ENCODE assay signal across 1 cellular context in the genomic region with DNA sequence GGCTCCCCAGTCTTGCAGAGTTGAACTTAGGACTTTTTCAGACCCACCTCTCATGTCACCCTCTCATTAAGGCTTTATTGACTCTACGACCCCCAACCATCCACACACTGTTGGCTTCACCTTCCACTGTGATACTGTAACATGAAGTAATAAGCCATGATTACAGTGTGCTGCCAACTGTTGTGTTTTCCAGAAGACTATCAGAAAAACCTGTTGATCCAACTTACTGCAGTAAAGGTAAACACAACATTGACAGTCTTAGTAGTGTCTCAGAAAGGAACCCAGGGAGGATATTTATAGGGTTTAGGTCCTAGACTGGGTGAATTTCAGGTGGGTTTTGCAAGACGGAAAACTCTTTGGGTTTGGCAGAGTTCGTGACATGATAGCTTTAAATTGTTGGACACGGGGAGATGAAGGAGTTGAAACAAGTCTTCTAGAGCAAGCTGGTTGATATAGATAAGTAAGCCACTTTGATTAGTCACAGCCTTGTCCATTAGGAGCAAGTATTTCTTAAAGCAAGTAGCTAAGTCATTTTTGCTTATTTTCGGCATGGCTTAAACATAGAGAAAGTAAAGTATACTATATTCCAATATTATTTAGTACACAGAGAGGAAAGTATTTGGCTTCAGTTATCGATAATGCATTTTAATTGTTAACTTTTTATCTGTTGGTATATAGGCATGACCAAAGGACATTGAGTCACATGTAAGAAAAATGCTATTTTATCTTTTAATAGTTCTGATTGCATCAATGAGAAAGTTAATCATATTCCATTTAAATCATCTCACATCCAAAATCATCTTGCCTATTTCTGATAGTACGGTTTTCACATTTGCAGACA.
TF ChIP-seq lines count a peak whose summit lies in the region.

No MANE protein-coding gene starts in this region.

TF ChIP-seq in K562, 482 proteins besides CTCF, POLR2A, EP300 and RAD21 (continued from another document and continues in another):
- TF ChIP-seq ZNF121 (CRISPR knock-in tag; conservative IDR thresholded peaks at IDR 0.05) (no peak), GTF2A2 (tag; IDR thresholded peaks at IDR 0.05) (no peak), KHSRP (IDR thresholded peaks at IDR 0.05) (0 out of 2 replicates have a peak, but pooled peaks have one; percentile 15), FOXM1 (IDR thresholded peaks at IDR 0.05; ENCODE audit: low read depth) (peak; percentile 77), FOXM1 (CRISPR knock-in tag; IDR thresholded peaks at IDR 0.05; ENCODE audit: low read depth) (no peak), PPARD (CRISPR knock-in tag; IDR thresholded peaks at IDR 0.05) (no peak), MAFG (tag; conservative IDR thresholded peaks at IDR 0.05) (no peak), SAP30 (IDR thresholded peaks at IDR 0.05; ENCODE audit: borderline replicate concordance, insufficient read depth, low read depth, low read length, poor library complexity, severe bottlenecking) (no peak), POLR2AphosphoS5 (IDR thresholded peaks at IDR 0.05; ENCODE audit: control insufficient read depth, insufficient read depth, low read depth, low read length) (peak; percentile 58; the same call in 1 of the 2 replicates), MAFF (IDR thresholded peaks at IDR 0.05; ENCODE audit: low read length) (no peak; the same call in 1 of the 2 replicates), SMARCB1 (IDR thresholded peaks at IDR 0.05; ENCODE audit: insufficient read length, low read depth) (no peak), CEBPG (CRISPR knock-in tag; IDR thresholded peaks at IDR 0.05) (no peak), CEBPG (tag; conservative IDR thresholded peaks at IDR 0.05 in 1 of 2, IDR thresholded peaks at IDR 0.05 in 1 of 2) (no peak), ZNF586 (CRISPR knock-in tag; conservative IDR thresholded peaks at IDR 0.05) (no peak), ZFP30 (CRISPR knock-in tag; IDR thresholded peaks at IDR 0.05; ENCODE audit: borderline replicate concordance) (no peak), ZNF830 (CRISPR knock-in tag; IDR thresholded peaks at IDR 0.05) (no peak), SMARCE1 (IDR thresholded peaks at IDR 0.05) (peak; percentile 95), DPF2 (IDR thresholded peaks at IDR 0.05) (peak; percentile 96), TAF9B (IDR thresholded peaks at IDR 0.05; ENCODE audit: partially characterized antibody) (no peak), ZNF41 (CRISPR knock-in tag; conservative IDR thresholded peaks at IDR 0.05) (no peak), ZNF76 (CRISPR knock-in tag; IDR thresholded peaks at IDR 0.05; ENCODE audit: borderline replicate concordance) (no peak), ZFX (CRISPR knock-in tag; IDR thresholded peaks at IDR 0.05) (no peak), POLR2H (tag; IDR thresholded peaks at IDR 0.05; ENCODE audit: low read depth) (no peak), CBX8 (IDR thresholded peaks at IDR 0.05; ENCODE audit: borderline replicate concordance, extremely low read depth, low read depth, low read length, poor library complexity, severe bottlenecking) (no peak), DACH1 (IDR thresholded peaks at IDR 0.05; ENCODE audit: partially characterized antibody) (peak; percentile 34), ZNF133 (CRISPR knock-in tag; IDR thresholded peaks at IDR 0.05) (no peak), TCF7L2 (IDR thresholded peaks at IDR 0.05; ENCODE audit: low read depth, low read length) (no peak), ZNF3 (CRISPR knock-in tag; IDR thresholded peaks at IDR 0.05) (no peak), RB1 (IDR thresholded peaks at IDR 0.05; ENCODE audit: low read depth) (peak; percentile 26; the same call in 1 of the 2 replicates), TAF7 (tag; IDR thresholded peaks at IDR 0.05) (no peak), NR1H2 (CRISPR knock-in tag; IDR thresholded peaks at IDR 0.05) (no peak), JUN (IDR thresholded peaks at IDR 0.05; ENCODE audit: borderline replicate concordance, low read depth, low read length) (0 out of 2 replicates have a peak, but pooled peaks have one; percentile 36), JUN (CRISPR knock-in tag; IDR thresholded peaks at IDR 0.05; ENCODE audit: borderline replicate concordance) (no peak), KLF16 (IDR thresholded peaks at IDR 0.05) (peak; percentile 45; the same call in 1 of the 2 replicates), RNF2 (IDR thresholded peaks at IDR 0.05) (peak; percentile 58; the same call in 1 of the 2 replicates), ZNF12 (CRISPR knock-in tag; IDR thresholded peaks at IDR 0.05) (no peak), SMARCA4 (IDR thresholded peaks at IDR 0.05) (peak; percentile 96), HIVEP1 (CRISPR knock-in tag; IDR thresholded peaks at IDR 0.05) (no peak), MEF2A (IDR thresholded peaks at IDR 0.05; ENCODE audit: control insufficient read depth, low read depth, low read length) (peak; percentile 41; the same call in 1 of the 2 replicates), STAT5B (CRISPR knock-in tag; IDR thresholded peaks at IDR 0.05) (no peak)
- TF ChIP-seq, protein P1, sequence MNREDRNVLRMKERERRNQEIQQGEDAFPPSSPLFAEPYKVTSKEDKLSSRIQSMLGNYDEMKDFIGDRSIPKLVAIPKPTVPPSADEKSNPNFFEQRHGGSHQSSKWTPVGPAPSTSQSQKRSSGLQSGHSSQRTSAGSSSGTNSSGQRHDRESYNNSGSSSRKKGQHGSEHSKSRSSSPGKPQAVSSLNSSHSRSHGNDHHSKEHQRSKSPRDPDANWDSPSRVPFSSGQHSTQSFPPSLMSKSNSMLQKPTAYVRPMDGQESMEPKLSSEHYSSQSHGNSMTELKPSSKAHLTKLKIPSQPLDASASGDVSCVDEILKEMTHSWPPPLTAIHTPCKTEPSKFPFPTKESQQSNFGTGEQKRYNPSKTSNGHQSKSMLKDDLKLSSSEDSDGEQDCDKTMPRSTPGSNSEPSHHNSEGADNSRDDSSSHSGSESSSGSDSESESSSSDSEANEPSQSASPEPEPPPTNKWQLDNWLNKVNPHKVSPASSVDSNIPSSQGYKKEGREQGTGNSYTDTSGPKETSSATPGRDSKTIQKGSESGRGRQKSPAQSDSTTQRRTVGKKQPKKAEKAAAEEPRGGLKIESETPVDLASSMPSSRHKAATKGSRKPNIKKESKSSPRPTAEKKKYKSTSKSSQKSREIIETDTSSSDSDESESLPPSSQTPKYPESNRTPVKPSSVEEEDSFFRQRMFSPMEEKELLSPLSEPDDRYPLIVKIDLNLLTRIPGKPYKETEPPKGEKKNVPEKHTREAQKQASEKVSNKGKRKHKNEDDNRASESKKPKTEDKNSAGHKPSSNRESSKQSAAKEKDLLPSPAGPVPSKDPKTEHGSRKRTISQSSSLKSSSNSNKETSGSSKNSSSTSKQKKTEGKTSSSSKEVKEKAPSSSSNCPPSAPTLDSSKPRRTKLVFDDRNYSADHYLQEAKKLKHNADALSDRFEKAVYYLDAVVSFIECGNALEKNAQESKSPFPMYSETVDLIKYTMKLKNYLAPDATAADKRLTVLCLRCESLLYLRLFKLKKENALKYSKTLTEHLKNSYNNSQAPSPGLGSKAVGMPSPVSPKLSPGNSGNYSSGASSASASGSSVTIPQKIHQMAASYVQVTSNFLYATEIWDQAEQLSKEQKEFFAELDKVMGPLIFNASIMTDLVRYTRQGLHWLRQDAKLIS (CRISPR knock-in tag; IDR thresholded peaks at IDR 0.05), result no peak
- TF ChIP-seq, protein P2, sequence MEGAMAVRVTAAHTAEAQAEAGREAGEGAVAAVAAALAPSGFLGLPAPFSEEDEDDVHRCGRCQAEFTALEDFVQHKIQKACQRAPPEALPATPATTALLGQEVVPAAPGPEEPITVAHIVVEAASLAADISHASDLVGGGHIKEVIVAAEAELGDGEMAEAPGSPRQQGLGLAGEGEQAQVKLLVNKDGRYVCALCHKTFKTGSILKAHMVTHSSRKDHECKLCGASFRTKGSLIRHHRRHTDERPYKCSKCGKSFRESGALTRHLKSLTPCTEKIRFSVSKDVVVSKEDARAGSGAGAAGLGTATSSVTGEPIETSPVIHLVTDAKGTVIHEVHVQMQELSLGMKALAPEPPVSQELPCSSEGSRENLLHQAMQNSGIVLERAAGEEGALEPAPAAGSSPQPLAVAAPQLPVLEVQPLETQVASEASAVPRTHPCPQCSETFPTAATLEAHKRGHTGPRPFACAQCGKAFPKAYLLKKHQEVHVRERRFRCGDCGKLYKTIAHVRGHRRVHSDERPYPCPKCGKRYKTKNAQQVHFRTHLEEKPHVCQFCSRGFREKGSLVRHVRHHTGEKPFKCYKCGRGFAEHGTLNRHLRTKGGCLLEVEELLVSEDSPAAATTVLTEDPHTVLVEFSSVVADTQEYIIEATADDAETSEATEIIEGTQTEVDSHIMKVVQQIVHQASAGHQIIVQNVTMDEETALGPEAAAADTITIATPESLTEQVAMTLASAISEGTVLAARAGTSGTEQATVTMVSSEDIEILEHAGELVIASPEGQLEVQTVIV (CRISPR knock-in tag; IDR thresholded peaks at IDR 0.05; ENCODE audit: borderline replicate concordance), result no peak
- TF ChIP-seq, protein P3, sequence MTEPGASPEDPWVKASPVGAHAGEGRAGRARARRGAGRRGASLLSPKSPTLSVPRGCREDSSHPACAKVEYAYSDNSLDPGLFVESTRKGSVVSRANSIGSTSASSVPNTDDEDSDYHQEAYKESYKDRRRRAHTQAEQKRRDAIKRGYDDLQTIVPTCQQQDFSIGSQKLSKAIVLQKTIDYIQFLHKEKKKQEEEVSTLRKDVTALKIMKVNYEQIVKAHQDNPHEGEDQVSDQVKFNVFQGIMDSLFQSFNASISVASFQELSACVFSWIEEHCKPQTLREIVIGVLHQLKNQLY (CRISPR knock-in tag; conservative IDR thresholded peaks at IDR 0.05), result no peak
- TF ChIP-seq, protein P4, sequence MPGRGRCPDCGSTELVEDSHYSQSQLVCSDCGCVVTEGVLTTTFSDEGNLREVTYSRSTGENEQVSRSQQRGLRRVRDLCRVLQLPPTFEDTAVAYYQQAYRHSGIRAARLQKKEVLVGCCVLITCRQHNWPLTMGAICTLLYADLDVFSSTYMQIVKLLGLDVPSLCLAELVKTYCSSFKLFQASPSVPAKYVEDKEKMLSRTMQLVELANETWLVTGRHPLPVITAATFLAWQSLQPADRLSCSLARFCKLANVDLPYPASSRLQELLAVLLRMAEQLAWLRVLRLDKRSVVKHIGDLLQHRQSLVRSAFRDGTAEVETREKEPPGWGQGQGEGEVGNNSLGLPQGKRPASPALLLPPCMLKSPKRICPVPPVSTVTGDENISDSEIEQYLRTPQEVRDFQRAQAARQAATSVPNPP (IDR thresholded peaks at IDR 0.05; ENCODE audit: borderline replicate concordance, insufficient read depth, insufficient read length), result no peak
- TF ChIP-seq, protein P5, sequence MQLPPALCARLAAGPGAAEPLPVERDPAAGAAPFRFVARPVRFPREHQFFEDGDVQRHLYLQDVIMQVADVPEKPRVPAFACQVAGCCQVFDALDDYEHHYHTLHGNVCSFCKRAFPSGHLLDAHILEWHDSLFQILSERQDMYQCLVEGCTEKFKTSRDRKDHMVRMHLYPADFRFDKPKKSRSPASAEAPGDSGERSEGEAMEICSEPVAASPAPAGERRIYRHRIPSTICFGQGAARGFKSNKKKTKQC (CRISPR knock-in tag; IDR thresholded peaks at IDR 0.05), result no peak
- TF ChIP-seq, protein P6, sequence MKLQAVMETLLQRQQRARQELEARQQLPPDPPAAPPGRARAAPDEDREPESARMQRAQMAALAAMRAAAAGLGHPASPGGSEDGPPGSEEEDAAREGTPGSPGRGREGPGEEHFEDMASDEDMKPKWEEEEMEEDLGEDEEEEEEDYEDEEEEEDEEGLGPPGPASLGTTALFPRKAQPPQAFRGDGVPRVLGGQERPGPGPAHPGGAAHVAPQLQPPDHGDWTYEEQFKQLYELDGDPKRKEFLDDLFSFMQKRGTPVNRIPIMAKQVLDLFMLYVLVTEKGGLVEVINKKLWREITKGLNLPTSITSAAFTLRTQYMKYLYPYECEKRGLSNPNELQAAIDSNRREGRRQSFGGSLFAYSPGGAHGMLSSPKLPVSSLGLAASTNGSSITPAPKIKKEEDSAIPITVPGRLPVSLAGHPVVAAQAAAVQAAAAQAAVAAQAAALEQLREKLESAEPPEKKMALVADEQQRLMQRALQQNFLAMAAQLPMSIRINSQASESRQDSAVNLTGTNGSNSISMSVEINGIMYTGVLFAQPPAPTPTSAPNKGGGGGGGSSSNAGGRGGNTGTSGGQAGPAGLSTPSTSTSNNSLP (IDR thresholded peaks at IDR 0.05; ENCODE audit: borderline replicate concordance, low read depth, low read length), result no peak
- TF ChIP-seq, protein P7, sequence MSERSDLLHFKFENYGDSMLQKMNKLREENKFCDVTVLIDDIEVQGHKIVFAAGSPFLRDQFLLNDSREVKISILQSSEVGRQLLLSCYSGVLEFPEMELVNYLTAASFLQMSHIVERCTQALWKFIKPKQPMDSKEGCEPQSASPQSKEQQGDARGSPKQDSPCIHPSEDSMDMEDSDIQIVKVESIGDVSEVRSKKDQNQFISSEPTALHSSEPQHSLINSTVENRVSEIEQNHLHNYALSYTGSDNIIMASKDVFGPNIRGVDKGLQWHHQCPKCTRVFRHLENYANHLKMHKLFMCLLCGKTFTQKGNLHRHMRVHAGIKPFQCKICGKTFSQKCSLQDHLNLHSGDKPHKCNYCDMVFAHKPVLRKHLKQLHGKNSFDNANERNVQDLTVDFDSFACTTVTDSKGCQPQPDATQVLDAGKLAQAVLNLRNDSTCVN (CRISPR knock-in tag; IDR thresholded peaks at IDR 0.05), result no peak
- TF ChIP-seq, protein P8, sequence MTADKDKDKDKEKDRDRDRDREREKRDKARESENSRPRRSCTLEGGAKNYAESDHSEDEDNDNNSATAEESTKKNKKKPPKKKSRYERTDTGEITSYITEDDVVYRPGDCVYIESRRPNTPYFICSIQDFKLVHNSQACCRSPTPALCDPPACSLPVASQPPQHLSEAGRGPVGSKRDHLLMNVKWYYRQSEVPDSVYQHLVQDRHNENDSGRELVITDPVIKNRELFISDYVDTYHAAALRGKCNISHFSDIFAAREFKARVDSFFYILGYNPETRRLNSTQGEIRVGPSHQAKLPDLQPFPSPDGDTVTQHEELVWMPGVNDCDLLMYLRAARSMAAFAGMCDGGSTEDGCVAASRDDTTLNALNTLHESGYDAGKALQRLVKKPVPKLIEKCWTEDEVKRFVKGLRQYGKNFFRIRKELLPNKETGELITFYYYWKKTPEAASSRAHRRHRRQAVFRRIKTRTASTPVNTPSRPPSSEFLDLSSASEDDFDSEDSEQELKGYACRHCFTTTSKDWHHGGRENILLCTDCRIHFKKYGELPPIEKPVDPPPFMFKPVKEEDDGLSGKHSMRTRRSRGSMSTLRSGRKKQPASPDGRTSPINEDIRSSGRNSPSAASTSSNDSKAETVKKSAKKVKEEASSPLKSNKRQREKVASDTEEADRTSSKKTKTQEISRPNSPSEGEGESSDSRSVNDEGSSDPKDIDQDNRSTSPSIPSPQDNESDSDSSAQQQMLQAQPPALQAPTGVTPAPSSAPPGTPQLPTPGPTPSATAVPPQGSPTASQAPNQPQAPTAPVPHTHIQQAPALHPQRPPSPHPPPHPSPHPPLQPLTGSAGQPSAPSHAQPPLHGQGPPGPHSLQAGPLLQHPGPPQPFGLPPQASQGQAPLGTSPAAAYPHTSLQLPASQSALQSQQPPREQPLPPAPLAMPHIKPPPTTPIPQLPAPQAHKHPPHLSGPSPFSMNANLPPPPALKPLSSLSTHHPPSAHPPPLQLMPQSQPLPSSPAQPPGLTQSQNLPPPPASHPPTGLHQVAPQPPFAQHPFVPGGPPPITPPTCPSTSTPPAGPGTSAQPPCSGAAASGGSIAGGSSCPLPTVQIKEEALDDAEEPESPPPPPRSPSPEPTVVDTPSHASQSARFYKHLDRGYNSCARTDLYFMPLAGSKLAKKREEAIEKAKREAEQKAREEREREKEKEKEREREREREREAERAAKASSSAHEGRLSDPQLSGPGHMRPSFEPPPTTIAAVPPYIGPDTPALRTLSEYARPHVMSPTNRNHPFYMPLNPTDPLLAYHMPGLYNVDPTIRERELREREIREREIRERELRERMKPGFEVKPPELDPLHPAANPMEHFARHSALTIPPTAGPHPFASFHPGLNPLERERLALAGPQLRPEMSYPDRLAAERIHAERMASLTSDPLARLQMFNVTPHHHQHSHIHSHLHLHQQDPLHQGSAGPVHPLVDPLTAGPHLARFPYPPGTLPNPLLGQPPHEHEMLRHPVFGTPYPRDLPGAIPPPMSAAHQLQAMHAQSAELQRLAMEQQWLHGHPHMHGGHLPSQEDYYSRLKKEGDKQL (CRISPR knock-in tag; IDR thresholded peaks at IDR 0.05; ENCODE audit: borderline replicate concordance), result no peak
